ENCODE assay signal across 34 cellular contexts in the genomic region with DNA sequence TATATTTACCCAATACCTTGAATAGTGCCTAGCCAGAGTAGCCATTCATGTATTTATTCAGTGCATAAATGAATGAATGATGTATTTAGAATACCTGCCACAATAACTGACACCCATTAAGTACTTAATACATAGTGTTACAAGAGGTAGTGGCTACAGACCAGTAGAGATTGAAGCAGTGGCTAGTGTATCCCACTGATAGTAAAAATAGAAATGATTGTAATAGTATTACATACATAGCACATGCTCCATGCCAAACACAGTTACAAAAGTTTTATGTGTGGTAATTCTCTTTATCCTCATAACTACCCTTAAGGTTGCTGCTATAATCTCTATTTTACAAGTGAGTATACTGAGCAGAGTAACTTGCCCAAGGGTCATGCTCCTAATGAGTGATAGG. TPM values are rescaled to one million over a fixed set of nuclear protein-coding genes. Genes with fewer than 3 reads are reported as not detected.
"Had no signal": no experiment of that assay in that cellular context is flagged by ENCODE, and none has a peak within 500 bp of the region (broad histone marks: within the 10 kb centered on the region; RNA-seq: fewer than 3 reads in every experiment).

No MANE protein-coding gene starts in this region.

- H3K4me3 Mint-ChIP-seq: immature natural killer cell; naive thymus-derived CD8-positive, alpha-beta T cell; stimulated activated naive B cell treated with anti-CD40 and anti-IgM and Interleukin-4, amounts not matched to agents 10 μg/mL and 1 μg/mL and 100 μg/mL, for 72 hours had no signal

- ATAC-seq: left colon; left lung; lower lobe of right lung; naive thymus-derived CD8-positive, alpha-beta T cell; pancreas; right lobe of liver; stimulated activated naive B cell treated with anti-CD40 and anti-IgM and Interleukin-4, amounts not matched to agents 10 μg/mL and 1 μg/mL and 100 μg/mL, for 72 hours; stimulated activated naive CD8-positive, alpha-beta T cell treated with anti-CD3 and anti-CD28 coated beads, Interleukin-15, Interleukin-2, amounts not matched to agents 100 U/mL and 50 U/mL, for 24 hours had no signal

- H3K4me2 ChIP-seq: smooth muscle cell had no signal

- FAIRE-seq: islet of Langerhans, kidney, pancreas had no signal

- H3K27me3 Mint-ChIP-seq: naive thymus-derived CD8-positive, alpha-beta T cell; stimulated activated naive B cell treated with anti-CD40 and anti-IgM and Interleukin-4, amounts not matched to agents 10 μg/mL and 1 μg/mL and 100 μg/mL, for 72 hours had no signal

- H3K27me3 ChIP-seq: left lung, pancreas, right atrium auricular region, right lobe of liver, stomach, testis, thyroid gland, transverse colon, upper lobe of left lung, vagina had no signal

- H3K9me3 Mint-ChIP-seq: immature natural killer cell; naive thymus-derived CD8-positive, alpha-beta T cell; stimulated activated naive B cell treated with anti-CD40 and anti-IgM and Interleukin-4, amounts not matched to agents 10 μg/mL and 1 μg/mL and 100 μg/mL, for 72 hours had no signal

- DNase-seq: hypothalamus; immature natural killer cell; kidney; left colon; left lung; lower lobe of right lung; mammary epithelial cell; mesenchymal stem cell; naive thymus-derived CD8-positive, alpha-beta T cell; pancreas; right lobe of liver; stimulated activated CD4-positive, alpha-beta T cell treated with anti-CD3 and anti-CD28 coated beads, Interleukin-1b, Interleukin-23, amount 100 ng/mL, for 48 hours; stimulated activated CD4-positive, alpha-beta T cell treated with anti-CD3 and anti-CD28 coated beads, Interleukin-2, amount 100 ng/mL, for 48 hours; stimulated activated CD4-positive, alpha-beta T cell treated with anti-CD3 and anti-CD28 coated beads, Interleukin-4, amount 100 ng/mL, for 4 hours; stimulated activated CD8-positive, alpha-beta memory T cell treated with anti-CD3 and anti-CD28 coated beads, Interleukin-4, amount 100 ng/mL, for 48 hours; stimulated activated naive B cell treated with anti-CD40 and anti-IgM and Interleukin-4, amounts not matched to agents 10 μg/mL and 1 μg/mL and 100 μg/mL, for 72 hours; stimulated activated naive CD8-positive, alpha-beta T cell treated with anti-CD3 and anti-CD28 coated beads, Interleukin-15, Interleukin-2, amounts not matched to agents 100 U/mL and 50 U/mL, for 24 hours; stomach; testis; thyroid gland; transverse colon; upper lobe of left lung had no signal

- H3K4me3 ChIP-seq: left lung, lower lobe of right lung, pancreas, right atrium auricular region, right lobe of liver, smooth muscle cell, stomach, testis, thyroid gland, transverse colon, upper lobe of left lung, vagina had no signal

- H3K9me3 ChIP-seq: left lung, lower lobe of right lung, pancreas, right atrium auricular region, right lobe of liver, stomach, testis, thyroid gland, transverse colon, upper lobe of left lung, vagina had no signal

- H3K36me3 ChIP-seq: left lung, pancreas, right atrium auricular region, right lobe of liver, thyroid gland, transverse colon, vagina had no signal

- H3K27ac ChIP-seq: left lung, lower lobe of right lung, right atrium auricular region, right lobe of liver, stomach, testis, thyroid gland, transverse colon, upper lobe of left lung, vagina had no signal

- H3K27ac Mint-ChIP-seq: stimulated activated naive B cell treated with anti-CD40 and anti-IgM and Interleukin-4, amounts not matched to agents 10 μg/mL and 1 μg/mL and 100 μg/mL, for 72 hours had no signal

RNA-seq across cellular contexts. Expression of a gene that starts 30.3 kb away (rescaled TPM):
- total RNA-seq: kidney, left colon, left lung, liver, lower lobe of right lung, mammary epithelial cell, mucosa of gallbladder, omental fat pad, pancreas, posterior vena cava, pulmonary artery endothelial cell, renal cortical epithelial cell, right atrium auricular region, right lobe of liver, skeletal muscle tissue, smooth muscle cell, stomach, testis, thyroid gland, transverse colon, upper lobe of left lung, urinary bladder, vagina had no signal
